In the genomic region with DNA sequence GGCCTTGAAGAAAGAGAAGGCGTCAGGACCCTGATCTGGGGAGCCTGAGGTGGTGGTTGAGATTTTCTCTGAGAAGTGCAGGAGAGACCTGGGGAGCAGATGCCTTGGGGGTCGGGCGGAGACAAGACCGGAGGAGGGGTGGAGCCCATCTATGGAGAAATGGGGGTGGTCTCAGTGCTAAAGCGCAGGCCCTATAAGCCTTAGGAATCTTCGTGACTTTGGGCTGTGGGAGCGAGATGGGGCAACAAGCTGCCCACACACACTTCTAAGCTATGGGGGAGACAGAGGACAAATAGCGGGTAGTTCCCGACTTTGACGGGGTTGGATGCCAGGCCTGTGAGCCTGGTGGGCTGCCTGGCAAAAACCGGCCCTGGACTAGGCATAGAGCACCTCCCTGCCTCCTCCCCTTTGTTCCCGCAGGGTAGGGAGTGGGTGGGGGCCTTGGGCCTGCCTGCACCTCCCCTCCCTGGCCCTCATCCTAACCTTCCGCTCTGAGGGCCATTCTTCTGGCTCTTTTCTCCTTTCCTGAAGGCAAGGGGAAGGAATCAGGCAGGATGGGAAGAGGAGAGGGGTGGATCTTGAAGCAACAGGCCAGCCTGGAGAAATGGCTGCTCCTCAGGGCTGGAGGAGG, we compare ENCODE assay signal across 8 cellular contexts. TPM values are rescaled to one million over a fixed set of nuclear protein-coding genes. Genes with fewer than 3 reads are reported as not detected.
A peak's percentile ranks its signal among the peaks of the same experiment; 100 is the strongest.
DNase-seq lines count a peak whose midpoint lies in the region; ATAC-seq and TF ChIP-seq lines count a peak whose summit lies in the region.

No MANE protein-coding gene starts in this region.

- peak overlapping the region; percentile 97 for H3K4me2 ChIP-seq in OCI-LY7 (ENCODE audit: low read length)

- no peaks in the 10 kb centered on the region for H3K9me2 ChIP-seq in OCI-LY7 (ENCODE audit: insufficient read depth, low read length)

- CTCF ChIA-PET in OCI-LY7 (lab: Charles Lee; ENCODE audit: unreplicated experiment), result interaction anchor here (0.6 kb wide), 1 partner anchor 50 kb away, joined by 3 read pairs; no protein-coding TSS in a partner anchor

- TF ChIP-seq CTCF in OCI-LY7 (conservative IDR thresholded peaks at IDR 0.05; ENCODE audit: low read length) (no peak), lung (IDR thresholded peaks at IDR 0.05; ENCODE audit: control extremely low read depth, extremely low read depth) (no peak), tibial nerve (IDR thresholded peaks at IDR 0.05) (no peak)

- H3K27ac ChIP-seq in OCI-LY7 (ENCODE audit: low read depth, low read length, poor library complexity, severe bottlenecking), result peak overlapping the region; percentile 52
- peak overlapping the region; percentile 48 to 88 for H3K27ac ChIP-seq in lung (ENCODE audit: low read depth in 1 of 2, low read length in 1 of 2)
- H3K27ac ChIP-seq in tibial nerve, result peak overlapping the region; percentile 82 to 98 (median 96)

- POLR2A ChIA-PET in OCI-LY7 (lab: Charles Lee), result interaction anchor here (1.0 to 1.7 kb wide), 2 partner anchors 12 to 23 kb away, joined by 3 to 5 read pairs; no protein-coding TSS in a partner anchor

- BruUV-seq in OCI-LY7 (replicated peaks; lab: Mats Ljungman, UMichigan), result no TSS peak

- H3K79me2 ChIP-seq in OCI-LY7 (ENCODE audit: insufficient read depth, low read depth, low read length), result peaks cover 13% of the 10 kb centered on the region; the same call in 1 of the 2 replicates

- H3K9me3 ChIP-seq in OCI-LY7 (ENCODE audit: low read length), result no peaks in the 10 kb centered on the region
- H3K9me3 ChIP-seq in lung (ENCODE audit: control insufficient read depth in 2 of 2, insufficient read depth in 1 of 2, low read length in 1 of 2), result no peaks in the 10 kb centered on the region
- no peaks in the 10 kb centered on the region for H3K9me3 ChIP-seq in tibial nerve

- peak overlapping the region; percentile 99 for H3K4me3 ChIP-seq in OCI-LY7 (ENCODE audit: low read depth, low read length, poor library complexity, severe bottlenecking)
- peak overlapping the region; percentile 46 for H3K4me3 ChIP-seq in lung
- peak overlapping the region; percentile 57 to 98 (median 96) for H3K4me3 ChIP-seq in tibial nerve

- H2AFZ ChIP-seq in OCI-LY7 (ENCODE audit: low read length), result peak overlapping the region; percentile 84; the same call in 1 of the 2 replicates

- H3K4me3 Mint-ChIP-seq in dendritic cell treated with granulocyte-macrophage colony-stimulating factor and Interleukin-4, amounts not matched to agents 40 ng/mL and 50 ng/mL, for 4 days, result peak overlapping the region; percentile 80

- H3K9me3 Mint-ChIP-seq in dendritic cell treated with granulocyte-macrophage colony-stimulating factor and Interleukin-4, amounts not matched to agents 40 ng/mL and 50 ng/mL, for 4 days, result no peaks in the 10 kb centered on the region

- ATAC-seq in lung (ENCODE audit: insufficient read depth, low FRiP score) (no peak), GM21528 (IDR thresholded peaks at IDR 0.05; ENCODE audit: low FRiP score, unreplicated experiment) (no peak), HG03469 (IDR thresholded peaks at IDR 0.05; ENCODE audit: unreplicated experiment) (no peak)

- 11 to 25% methylated on average over 13 of the region's 13 CpGs for WGBS in lung, 2 donors
- 7 to 11% methylated on average over 10 to 13 of the region's 13 CpGs for WGBS in tibial nerve, 2 donors

- peaks cover 53% of the 10 kb centered on the region for H3K36me3 Mint-ChIP-seq in dendritic cell treated with granulocyte-macrophage colony-stimulating factor and Interleukin-4, amounts not matched to agents 40 ng/mL and 50 ng/mL, for 4 days (ENCODE audit: low read depth)

- no peaks in the 10 kb centered on the region for H4K20me1 ChIP-seq in OCI-LY7 (ENCODE audit: insufficient read depth, low read length)

- H3K27me3 ChIP-seq in lung (ENCODE audit: control insufficient read depth, insufficient read depth) (no peaks in the 10 kb centered on the region), tibial nerve (no peaks in the 10 kb centered on the region)

- H3K4me1 ChIP-seq in OCI-LY7 (ENCODE audit: insufficient read depth, low read length, poor library complexity, severe bottlenecking) (peaks cover 31% of the 10 kb centered on the region), lung (ENCODE audit: control insufficient read depth in 2 of 2, insufficient read depth in 2 of 2, low read length in 2 of 2) (peaks cover 0 to 15% of the 10 kb centered on the region in 2 donors), tibial nerve (peaks cover 0 to 40% (median 13%) of the 10 kb centered on the region in 4 donors)

- H3K36me3 ChIP-seq in OCI-LY7 (ENCODE audit: insufficient read depth, low read length) (peaks cover 36% of the 10 kb centered on the region), lung (ENCODE audit: control insufficient read depth in 2 of 2, insufficient read depth in 2 of 2, low read length in 2 of 2) (peaks cover 5 to 11% of the 10 kb centered on the region in 2 donors), tibial nerve (peaks cover 0 to 40% (median 0%) of the 10 kb centered on the region in 3 donors)

- peak in 1 of 2 donors; percentile 45 for TF ChIP-seq EP300 in tibial nerve (IDR thresholded peaks at IDR 0.05)

- peak overlapping the region; percentile 82 for H3K27ac Mint-ChIP-seq in dendritic cell treated with granulocyte-macrophage colony-stimulating factor and Interleukin-4, amounts not matched to agents 40 ng/mL and 50 ng/mL, for 4 days

- peak; percentile 55 for DNase-seq in ELF-1 (ENCODE audit: low read depth, low spot score)
- DNase-seq in OCI-LY7 (ENCODE audit: low spot score), result peak; percentile 21
- DNase-seq in lung (ENCODE audit: low spot score), result no peak
- DNase-seq in tibial nerve (ENCODE audit: low spot score in 2 of 2), result no peak
- DNase-seq in DMS153 treated with DMSO at 0.1 percent for 48 hours (lab: John Stamatoyannopoulos, UW; ENCODE audit: unreplicated experiment), result no peak

- H3K27me3 Mint-ChIP-seq in dendritic cell treated with granulocyte-macrophage colony-stimulating factor and Interleukin-4, amounts not matched to agents 40 ng/mL and 50 ng/mL, for 4 days, result peaks cover 4% of the 10 kb centered on the region

- peaks cover 45% of the 10 kb centered on the region for H3K4me1 Mint-ChIP-seq in dendritic cell treated with granulocyte-macrophage colony-stimulating factor and Interleukin-4, amounts not matched to agents 40 ng/mL and 50 ng/mL, for 4 days (ENCODE audit: low read depth)

- TF ChIP-seq POLR2A in tibial nerve (IDR thresholded peaks at IDR 0.05), result no peak

- intact Hi-C loops in OCI-LY7 (cut with micrococcal nuclease; ENCODE audit: unreplicated experiment), result loop anchor here (5.0 kb wide), 2 partner anchors 81 to 231 kb away; partner anchors contain the start of genes GNL3, PBRM1 and UQCC5
- intact Hi-C loops in dendritic cell treated with granulocyte-macrophage colony-stimulating factor and Interleukin-4, amounts not matched to agents 40 ng/mL and 50 ng/mL, for 4 days (cut with micrococcal nuclease), result loop anchor here (5.0 kb wide), 1 partner anchor 81 kb away; the partner anchor contains the start of gene UQCC5

RNA-seq across cellular contexts. Expression of gene NISCH, which starts 0.9 kb away (rescaled TPM):
- total RNA-seq in OCI-LY7 (2014; rRNA removed; shearing (Covaris generic)), result 53.8 and 60.5 TPM in 2 replicates
- total RNA-seq in OCI-LY7 (2022) (73.3 and 78.5 TPM in 2 replicates), lung (100 to 1,000 TPM in 1 of 2 donors, 10 to 100 TPM in 1; 80.0 to 127 TPM), tibial nerve (100 to 1,000 TPM; 192 to 305 (median 232) TPM)
- polyA plus RNA-seq in lung, result 10 to 100 TPM; 37.8 to 47.3 TPM

RNA-seq across cellular contexts. Expression of gene TNNC1, which starts 2.4 kb away (rescaled TPM):
- 0.57 and 0.90 TPM in 2 replicates for total RNA-seq in OCI-LY7 (2014; rRNA removed; shearing (Covaris generic))
- total RNA-seq in OCI-LY7 (2022) (3.2 and 5.0 TPM in 2 replicates), lung (10 to 100 TPM; 31.3 to 35.6 TPM), tibial nerve (100 to 1,000 TPM; 235 to 624 (median 535) TPM)
- polyA plus RNA-seq in lung, result 100 to 1,000 TPM in 1 of 2 donors, 10 to 100 TPM in 1; 17.3 to 250 TPM

RNA-seq across cellular contexts. Expression of gene SEMA3G, which starts 11.4 kb away (rescaled TPM):
- total RNA-seq in OCI-LY7 (2014; rRNA removed; shearing (Covaris generic)), result not detected in 2 replicates
- total RNA-seq in OCI-LY7 (2022) (0.15 TPM in 1 of 2 replicates, not detected in the other), lung (10 to 100 TPM; 10.6 to 30.8 TPM), tibial nerve (10 to 100 TPM; 11.5 to 67.5 (median 32.7) TPM)
- 10 to 100 TPM in 1 of 2 donors, 1 to 10 TPM in 1; 5.1 to 19.1 TPM for polyA plus RNA-seq in lung

RNA-seq across cellular contexts. Expression of gene STAB1, which starts 38.9 kb away (rescaled TPM):
- not detected in 2 replicates for total RNA-seq in OCI-LY7 (2014; rRNA removed; shearing (Covaris generic))
- total RNA-seq in OCI-LY7 (2022) (not detected in 2 replicates), lung (100 to 1,000 TPM in 1 of 2 donors, 10 to 100 TPM in 1; 53.1 to 205 TPM), tibial nerve (100 to 1,000 TPM; 167 to 527 (median 264) TPM)
- polyA plus RNA-seq in lung, result 100 to 1,000 TPM; 182 to 220 TPM

RNA-seq across cellular contexts. Expression of gene PHF7, which starts 45.8 kb away (rescaled TPM):
- 32.9 and 33.3 TPM in 2 replicates for total RNA-seq in OCI-LY7 (2014; rRNA removed; shearing (Covaris generic))
- total RNA-seq in OCI-LY7 (2022), result 44.5 and 61.4 TPM in 2 replicates
- total RNA-seq in lung, result 1 to 10 TPM; 6.5 to 7.1 TPM
- 1 to 10 TPM; 3.9 to 5.4 TPM for polyA plus RNA-seq in lung
- 10 to 100 TPM in 2 of 4 donors, 1 to 10 TPM in 2; 7.2 to 23.5 (median 12.1) TPM for total RNA-seq in tibial nerve

Comparison
In these comparisons a context has a peak if more than half of its experiments do, and no peak if none do; other contexts are left out.
1. DNase-seq: peak in ELF-1 (single experiment) and OCI-LY7 (single experiment); none in lung (single experiment), tibial nerve (0 of 2) and DMS153 treated with DMSO at 0.1 percent for 48 hours (single experiment).
2. H3K4me3 ChIP-seq: peak in every context shown above with its lines; median percentile 99 in OCI-LY7; 96 in tibial nerve; 46 in lung.
3. RNA of gene TNNC1, which starts 2.4 kb away (total RNA-seq): 235 to 624 TPM in tibial nerve and 31.3 to 35.6 TPM in lung; 0.57 to 5.0 TPM in OCI-LY7; every median in the first group is over 4 times any median in the second.
4. RNA of gene SEMA3G, which starts 11.4 kb away (total RNA-seq): 11.5 to 67.5 TPM in tibial nerve and 10.6 to 30.8 TPM in lung; 0.15 TPM in OCI-LY7; every median in the first group is over 10 times any median in the second.
5. Peak in every context shown above with its lines, with median percentiles within 50 percentile points of each other: H3K27ac ChIP-seq.